8 cellular contexts compared by ENCODE assay signal in the genomic region with DNA sequence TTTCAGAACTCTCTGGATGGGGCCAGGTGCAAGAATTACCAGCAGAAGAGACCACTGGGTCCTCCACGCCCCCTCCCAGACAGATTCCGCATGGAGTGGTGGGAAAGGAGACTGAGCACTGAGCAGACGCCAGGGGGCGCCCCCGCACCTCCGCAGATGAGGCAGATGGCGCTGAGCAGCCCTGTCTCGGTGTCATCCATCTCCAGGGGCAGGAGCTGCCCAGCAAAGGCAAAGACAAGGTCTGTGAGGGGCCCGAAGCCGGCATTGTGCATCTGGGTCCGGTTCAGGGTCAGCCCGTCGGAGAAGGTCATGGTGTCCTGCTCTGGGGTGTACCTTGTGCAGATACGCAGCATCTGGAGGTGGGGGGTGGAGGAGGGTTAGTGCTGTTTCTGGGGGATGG. TPM values are rescaled to one million over a fixed set of nuclear protein-coding genes. Genes with fewer than 3 reads are reported as not detected.
DNase-seq lines count a peak whose midpoint lies in the region; TF ChIP-seq lines count a peak whose summit lies in the region.

No MANE protein-coding gene starts in this region.

- intact Hi-C loops in activated naive CD4-positive, alpha-beta T cell treated with anti-CD3 and anti-CD28 coated beads for 36 hours (cut with micrococcal nuclease) = loop anchor here (1.0 to 2.0 kb wide), 6 partner anchors 38 to 132 kb away; a partner anchor contains a TSS
- intact Hi-C loops in head of caudate nucleus (cut with DNase I) = loop anchor here (2.0 to 10.0 kb wide), 4 partner anchors 39 to 111 kb away; a partner anchor contains a TSS
- intact Hi-C loops in prostate gland (cut with DNase I) = loop anchor here (2.0 kb wide), 1 partner anchor 37 kb away; no protein-coding TSS in a partner anchor
- intact Hi-C loops in vagina (cut with DNase I) = loop anchor here (5.0 to 10.0 kb wide), 2 partner anchors 74 to 201 kb away; no protein-coding TSS in a partner anchor

- no peak overlapping the region for H3K4me3 Mint-ChIP-seq in activated naive CD4-positive, alpha-beta T cell treated with anti-CD3 and anti-CD28 coated beads for 36 hours

- no peak overlapping the region for H3K4me3 ChIP-seq in SK-N-SH (ENCODE audit: low read depth in 2 of 2, low read length in 1 of 2)
- H3K4me3 ChIP-seq in prostate gland = no peak overlapping the region
- H3K4me3 ChIP-seq in vagina = no peak overlapping the region

- POLR2A ChIA-PET in SK-N-SH (lab: Yijun Ruan, JAX) = interaction anchor here (0.9 to 1.1 kb wide), 2 partner anchors 38 to 82 kb away, joined by 3 to 4 read pairs; a partner anchor contains a TSS

- H4K20me1 ChIP-seq in SK-N-SH (ENCODE audit: insufficient read depth) = peaks cover 5% of the 10 kb centered on the region; the same call in 1 of the 2 replicates

- peaks cover 24 to 38% of the 10 kb centered on the region in 2 experiments for H3K36me3 ChIP-seq in SK-N-SH (replicated peaks in 1 of 2; ENCODE audit: control insufficient read depth in 1 of 2, insufficient read depth in 2 of 2, low read length in 1 of 2)
- H3K36me3 ChIP-seq in prostate gland = peaks cover 6 to 14% of the 10 kb centered on the region in 2 donors
- peaks cover 0 to 61% of the 10 kb centered on the region in 2 donors for H3K36me3 ChIP-seq in vagina

- DNase-seq in NCI-H1417 (lab: John Stamatoyannopoulos, UW) (peak; percentile 78 to 89 (median 85)), NCI-H1417 treated with DMSO at 0.1 percent for 48 hours (lab: John Stamatoyannopoulos, UW) (no peak), NAMALWA (ENCODE audit: low spot score) (peak; percentile 82), SK-N-SH (peak; percentile 93), head of caudate nucleus (peak; percentile 81 to 97 (median 91)), prostate gland (ENCODE audit: low spot score) (peak; percentile 78), vagina (ENCODE audit: extremely low spot score in 2 of 2) (no peak)
- peak; percentile 89 for DNase-seq in activated naive CD4-positive, alpha-beta T cell treated with anti-CD3 and anti-CD28 coated beads for 36 hours

- peaks cover 25% of the 10 kb centered on the region for H3K79me2 ChIP-seq in SK-N-SH (ENCODE audit: insufficient read depth)

- TF ChIP-seq CTCF in SK-N-SH (IDR thresholded peaks at IDR 0.05) (peak; percentile 93), prostate gland (IDR thresholded peaks at IDR 0.05) (peak; percentile 83 to 98 (median 96)), vagina (IDR thresholded peaks at IDR 0.05) (peak; percentile 92 to 98 (median 96))

- no peak overlapping the region for H2AFZ ChIP-seq in SK-N-SH (ENCODE audit: low read depth)

- H3K9me3 Mint-ChIP-seq in activated naive CD4-positive, alpha-beta T cell treated with anti-CD3 and anti-CD28 coated beads for 36 hours = no peaks in the 10 kb centered on the region

- H3K27ac ChIP-seq in SK-N-SH (ENCODE audit: low read depth in 2 of 2, low read length in 1 of 2) (no peak overlapping the region; a peak in 1 of 4 replicates), prostate gland (no peak overlapping the region), vagina (peak overlapping the region; percentile 99)

- H3K9ac ChIP-seq in SK-N-SH = no peak overlapping the region

- no peak overlapping the region for H3K4me2 ChIP-seq in SK-N-SH

- 10% methylated on average over 9 of the region's 14 CpGs for WGBS in SK-N-SH (ENCODE audit: low lambda C conversion rate)
- WGBS in prostate gland = 22% methylated on average over 8 of the region's 14 CpGs

- CTCF ChIA-PET in SK-N-SH (lab: Yijun Ruan, JAX) = interaction anchor here (0.6 to 14.8 kb wide), 42 partner anchors 10 to 298 kb away, joined by 3 to 363 read pairs (median 5); a partner anchor contains a TSS
- CTCF ChIA-PET in activated naive CD4-positive, alpha-beta T cell treated with anti-CD3 and anti-CD28 coated beads for 36 hours (lab: Charles Lee) = interaction anchor here (0.7 to 11.3 kb wide), 28 partner anchors 10 to 295 kb away, joined by 3 to 178 read pairs (median 10); a partner anchor contains a TSS

- H3K36me3 Mint-ChIP-seq in activated naive CD4-positive, alpha-beta T cell treated with anti-CD3 and anti-CD28 coated beads for 36 hours (ENCODE audit: low read depth) = no peaks in the 10 kb centered on the region

- H3K9me2 ChIP-seq in SK-N-SH = no peaks in the 10 kb centered on the region

- peak overlapping the region; percentile 33 for H3K27ac Mint-ChIP-seq in activated naive CD4-positive, alpha-beta T cell treated with anti-CD3 and anti-CD28 coated beads for 36 hours

- H3K27me3 ChIP-seq in SK-N-SH (ENCODE audit: insufficient read depth) (no peaks in the 10 kb centered on the region), prostate gland (replicated peaks; ENCODE audit: insufficient read depth) (no peaks in the 10 kb centered on the region), vagina (no peaks in the 10 kb centered on the region)

- H3K4me1 ChIP-seq in SK-N-SH (ENCODE audit: control insufficient read depth in 1 of 2, insufficient read depth in 2 of 2, low read depth in 1 of 2, low read length in 1 of 2) (peaks cover 6 to 19% of the 10 kb centered on the region in 2 experiments; a peak in 3 of 4 replicates), prostate gland (replicated peaks) (peaks cover 16% of the 10 kb centered on the region), vagina (peaks cover 64% of the 10 kb centered on the region)

- H3F3A ChIP-seq in SK-N-SH (replicated peaks; ENCODE audit: insufficient read depth) = peaks cover 13% of the 10 kb centered on the region

- H3K9me3 ChIP-seq in SK-N-SH (no peaks in the 10 kb centered on the region), prostate gland (no peaks in the 10 kb centered on the region), vagina (no peaks in the 10 kb centered on the region)

- TF ChIP-seq RAD21 in SK-N-SH (IDR thresholded peaks at IDR 0.05; ENCODE audit: low read length) = peak; percentile 96

- no peaks in the 10 kb centered on the region for H3K27me3 Mint-ChIP-seq in activated naive CD4-positive, alpha-beta T cell treated with anti-CD3 and anti-CD28 coated beads for 36 hours (ENCODE audit: low read depth)

- peaks cover 42% of the 10 kb centered on the region for H3K4me1 Mint-ChIP-seq in activated naive CD4-positive, alpha-beta T cell treated with anti-CD3 and anti-CD28 coated beads for 36 hours (ENCODE audit: low read depth)

- TF ChIP-seq POLR2A in prostate gland (IDR thresholded peaks at IDR 0.05) (no peak), vagina (IDR thresholded peaks at IDR 0.05) (no peak)

- TF ChIP-seq EP300 in SK-N-SH (IDR thresholded peaks at IDR 0.05; ENCODE audit: borderline replicate concordance in 1 of 2, low read depth in 1 of 2, low read length in 1 of 2) = no peak

RNA-seq across cellular contexts. Expression of a gene that starts 6.3 kb away (rescaled TPM):
- 0.25 and 0.31 TPM in 2 replicates for polyA plus RNA-seq in SK-N-SH (2012; rRNA removed)
- polyA plus RNA-seq in SK-N-SH (2012; cell fraction: cytosol; rRNA removed) = 0.03 and 0.16 TPM in 2 replicates
- 2.4 and 2.5 TPM in 2 replicates for polyA plus RNA-seq in SK-N-SH (2012; cell fraction: nucleus; rRNA removed)
- total RNA-seq in activated naive CD4-positive, alpha-beta T cell treated with anti-CD3 and anti-CD28 coated beads for 36 hours = 10 to 100 TPM; 32.3 to 32.5 TPM
- total RNA-seq in prostate gland (1 to 10 TPM; 1.2 to 1.7 TPM), vagina (3.7 TPM)

RNA-seq across cellular contexts. Expression of a gene that starts 18.7 kb away (rescaled TPM):
- 35.0 and 36.6 TPM in 2 replicates for polyA plus RNA-seq in SK-N-SH (2012; rRNA removed)
- polyA plus RNA-seq in SK-N-SH (2012; cell fraction: cytosol; rRNA removed) = 20.6 and 30.6 TPM in 2 replicates
- polyA plus RNA-seq in SK-N-SH (2012; cell fraction: nucleus; rRNA removed) = 67.2 and 75.5 TPM in 2 replicates
- total RNA-seq in activated naive CD4-positive, alpha-beta T cell treated with anti-CD3 and anti-CD28 coated beads for 36 hours = 1 to 10 TPM; 4.0 to 4.6 TPM
- total RNA-seq in prostate gland (10 to 100 TPM; 28.9 to 30.4 TPM), vagina (79.1 TPM)

RNA-seq across cellular contexts. Expression of a gene that starts 32.6 kb away (rescaled TPM):
- 32.2 and 45.4 TPM in 2 replicates for polyA plus RNA-seq in SK-N-SH (2012; rRNA removed)
- polyA plus RNA-seq in SK-N-SH (2012; cell fraction: cytosol; rRNA removed) = 3.9 and 5.2 TPM in 2 replicates
- polyA plus RNA-seq in SK-N-SH (2012; cell fraction: nucleus; rRNA removed) = 305 and 362 TPM in 2 replicates
- 10 to 100 TPM; 31.5 to 32.3 TPM for total RNA-seq in activated naive CD4-positive, alpha-beta T cell treated with anti-CD3 and anti-CD28 coated beads for 36 hours
- total RNA-seq in prostate gland = 10 to 100 TPM; 30.8 to 92.5 TPM
- 44.9 TPM for total RNA-seq in vagina

RNA-seq across cellular contexts. Expression of a gene that starts 32.8 kb away (rescaled TPM):
- polyA plus RNA-seq in SK-N-SH (2012; rRNA removed) = 14.6 and 21.8 TPM in 2 replicates
- 7.9 and 10.3 TPM in 2 replicates for polyA plus RNA-seq in SK-N-SH (2012; cell fraction: cytosol; rRNA removed)
- polyA plus RNA-seq in SK-N-SH (2012; cell fraction: nucleus; rRNA removed) = 41.0 and 89.7 TPM in 2 replicates
- total RNA-seq in activated naive CD4-positive, alpha-beta T cell treated with anti-CD3 and anti-CD28 coated beads for 36 hours = 10 to 100 TPM; 40.4 to 42.0 TPM
- 10 to 100 TPM; 17.0 to 19.1 TPM for total RNA-seq in prostate gland
- 12.8 TPM for total RNA-seq in vagina

RNA-seq across cellular contexts. Expression of a gene that starts 54.8 kb away (rescaled TPM):
- 6.9 and 8.6 TPM in 2 replicates for polyA plus RNA-seq in SK-N-SH (2012; rRNA removed)
- polyA plus RNA-seq in SK-N-SH (2012; cell fraction: cytosol; rRNA removed) = 2.3 and 4.0 TPM in 2 replicates
- 27.7 and 28.7 TPM in 2 replicates for polyA plus RNA-seq in SK-N-SH (2012; cell fraction: nucleus; rRNA removed)
- 10 to 100 TPM; 53.3 to 54.2 TPM for total RNA-seq in activated naive CD4-positive, alpha-beta T cell treated with anti-CD3 and anti-CD28 coated beads for 36 hours
- total RNA-seq in prostate gland = 1 to 10 TPM in 1 of 2 donors, under 1 TPM in 1; 0.55 to 6.1 TPM
- total RNA-seq in vagina = 17.7 TPM

Comparison
In these comparisons a context has a peak if more than half of its experiments do, and no peak if none do; other contexts are left out.
1. DNase-seq: peak in NCI-H1417 (3 of 3), NAMALWA (single experiment), SK-N-SH (single experiment), activated naive CD4-positive, alpha-beta T cell treated with anti-CD3 and anti-CD28 coated beads for 36 hours (single experiment), head of caudate nucleus (42 of 42) and prostate gland (single experiment); none in NCI-H1417 treated with DMSO at 0.1 percent for 48 hours (single experiment) and vagina (0 of 2).
2. RNA of a gene that starts 18.7 kb away (total RNA-seq): 79.1 TPM in vagina (single experiment) and 28.9 to 30.4 TPM in prostate gland; 4.0 to 4.6 TPM in activated naive CD4-positive, alpha-beta T cell treated with anti-CD3 and anti-CD28 coated beads for 36 hours; every median in the first group is over 4 times any median in the second.
3. Peak in every context shown above with its lines, with median percentiles within 50 percentile points of each other: CTCF ChIP-seq.